Comparison of ENCODE assay signal across 2 cellular contexts in the genomic region with DNA sequence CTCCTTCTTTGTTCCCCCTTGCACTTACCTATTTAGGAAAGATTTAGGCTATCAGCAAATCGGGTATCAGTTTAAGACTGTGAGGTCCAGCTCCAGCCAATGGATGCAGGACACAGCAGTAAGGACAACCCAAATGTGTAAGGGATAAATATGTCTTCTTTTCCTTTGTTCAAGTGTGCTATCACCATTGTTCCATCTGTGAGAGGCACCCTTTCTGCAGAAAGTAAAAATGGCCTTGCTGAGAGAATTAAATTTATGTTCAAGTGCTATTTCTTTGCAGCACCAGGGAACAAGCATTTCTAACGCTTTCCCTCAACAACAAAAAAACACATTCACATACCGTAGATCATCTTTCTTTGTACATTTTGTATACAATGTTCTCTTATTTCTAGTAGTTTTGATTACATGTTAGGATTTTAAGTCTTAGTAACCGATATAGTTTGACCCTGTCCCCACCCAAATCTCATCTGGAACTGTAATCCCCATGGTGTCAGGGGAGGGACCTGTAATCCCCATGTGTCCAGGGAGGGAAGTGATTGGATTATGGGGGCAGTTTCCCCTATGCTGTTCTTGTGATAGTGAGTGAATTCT.
TF ChIP-seq lines count a peak whose summit lies in the region.

No MANE protein-coding gene starts in this region.

TF ChIP-seq in HCT116, 20 proteins besides CTCF, POLR2A, EP300 and RAD21:
- TF ChIP-seq CBX3 (IDR thresholded peaks at IDR 0.05; ENCODE audit: low read depth) = peak; percentile 38; the same call in 1 of the 2 replicates

TF ChIP-seq in K562, 482 proteins besides CTCF, POLR2A, EP300 and RAD21:
- TF ChIP-seq TRIM28 (IDR thresholded peaks at IDR 0.05) (0 out of 2 replicates have a peak, but pooled peaks have one; percentile 25), ZNF561 (CRISPR knock-in tag; conservative IDR thresholded peaks at IDR 0.05) (0 out of 2 replicates have a peak, but pooled peaks have one; percentile 50)
TF ChIP-seq in K562: peak in this region for 2; not testable (repeated sequence) for 480.
